20 cellular contexts compared by ENCODE assay signal in genomic region chr16:66255647-66256046, GRCh38.
"Had no signal": no experiment of that assay in that cellular context is flagged by ENCODE, and none has a peak within 500 bp of the region (broad histone marks: within the 10 kb centered on the region; RNA-seq: fewer than 3 reads in every experiment).

No MANE protein-coding gene starts in this region.

- H3K4me3 ChIP-seq: colonic mucosa, lung, neural progenitor cell, skin epidermis, suprapubic skin had no signal

- H3K4me3 Mint-ChIP-seq: activated CD4-positive, alpha-beta memory T cell treated with anti-CD3 and anti-CD28 coated beads for 36 hours; activated CD8-positive, alpha-beta memory T cell treated with anti-CD3 and anti-CD28 coated beads, Interleukin-2, amount 10 ng/mL, durations not matched to agents 7 days and 5 days; activated naive CD8-positive, alpha-beta T cell; activated T-cell treated with anti-CD3 and anti-CD28 coated beads, Interleukin-2, amount 50 U/mL, for 24 hours; immature natural killer cell; neural progenitor cell; stimulated activated naive CD8-positive, alpha-beta T cell treated with anti-CD3 and anti-CD28 coated beads, Interleukin-15, Interleukin-2, amounts not matched to agents 100 ng/mL and 50 ng/mL, for 24 hours had no signal

- H3K36me3 ChIP-seq: colonic mucosa, neural progenitor cell, suprapubic skin had no signal

- DNase-seq: activated CD4-positive, alpha-beta memory T cell treated with anti-CD3 and anti-CD28 coated beads for 36 hours; activated CD8-positive, alpha-beta memory T cell treated with anti-CD3 and anti-CD28 coated beads, Interleukin-2, amount 10 ng/mL, durations not matched to agents 7 days and 5 days; activated T-cell treated with anti-CD3 and anti-CD28 coated beads, Interleukin-2, amount 50 U/mL, for 24 hours; amniotic stem cell; caudate nucleus; colonic mucosa; foreskin keratinocyte; glutamatergic neuron; immature natural killer cell; left colon; retina; stimulated activated CD4-positive, alpha-beta T cell treated with anti-CD3 and anti-CD28 coated beads, Interleukin-4, amount 100 ng/mL, for 4 hours; stimulated activated CD8-positive, alpha-beta memory T cell treated with anti-CD3 and anti-CD28 coated beads, Interleukin-4, amount 100 ng/mL, for 48 hours; trophoblast cell had no signal

- H3K4me1 ChIP-seq: colonic mucosa, foreskin keratinocyte, neural progenitor cell had no signal

- H3K9ac ChIP-seq: neural progenitor cell had no signal

- ATAC-seq: activated CD8-positive, alpha-beta memory T cell treated with anti-CD3 and anti-CD28 coated beads, Interleukin-2, amount 10 ng/mL, durations not matched to agents 7 days and 5 days; foreskin keratinocyte; left colon had no signal

- H3K36me3 Mint-ChIP-seq: activated CD4-positive, alpha-beta memory T cell treated with anti-CD3 and anti-CD28 coated beads for 36 hours; activated CD8-positive, alpha-beta memory T cell treated with anti-CD3 and anti-CD28 coated beads, Interleukin-2, amount 10 ng/mL, durations not matched to agents 7 days and 5 days; activated naive CD8-positive, alpha-beta T cell; neural progenitor cell had no signal

- H3K4me1 Mint-ChIP-seq: activated CD8-positive, alpha-beta memory T cell treated with anti-CD3 and anti-CD28 coated beads, Interleukin-2, amount 10 ng/mL, durations not matched to agents 7 days and 5 days; immature natural killer cell had no signal

- H3K9me3 ChIP-seq: colonic mucosa, suprapubic skin had no signal

- H3K27me3 ChIP-seq: colonic mucosa, foreskin keratinocyte, neural progenitor cell, suprapubic skin had no signal

- H3K27ac Mint-ChIP-seq: activated CD4-positive, alpha-beta memory T cell treated with anti-CD3 and anti-CD28 coated beads for 36 hours; activated CD8-positive, alpha-beta memory T cell treated with anti-CD3 and anti-CD28 coated beads, Interleukin-2, amount 10 ng/mL, durations not matched to agents 7 days and 5 days; activated naive CD8-positive, alpha-beta T cell; activated T-cell treated with anti-CD3 and anti-CD28 coated beads, Interleukin-2, amount 50 U/mL, for 24 hours; immature natural killer cell; stimulated activated naive CD8-positive, alpha-beta T cell treated with anti-CD3 and anti-CD28 coated beads, Interleukin-15, Interleukin-2, amounts not matched to agents 100 ng/mL and 50 ng/mL, for 24 hours had no signal

- H3K9me3 Mint-ChIP-seq: activated CD4-positive, alpha-beta memory T cell treated with anti-CD3 and anti-CD28 coated beads for 36 hours; activated T-cell treated with anti-CD3 and anti-CD28 coated beads, Interleukin-2, amount 50 U/mL, for 24 hours; immature natural killer cell; neural progenitor cell; stimulated activated naive CD8-positive, alpha-beta T cell treated with anti-CD3 and anti-CD28 coated beads, Interleukin-15, Interleukin-2, amounts not matched to agents 100 ng/mL and 50 ng/mL, for 24 hours had no signal

- H3K27me3 Mint-ChIP-seq: activated naive CD8-positive, alpha-beta T cell; stimulated activated naive CD8-positive, alpha-beta T cell treated with anti-CD3 and anti-CD28 coated beads, Interleukin-15, Interleukin-2, amounts not matched to agents 100 ng/mL and 50 ng/mL, for 24 hours had no signal

- H3K4me2 ChIP-seq: neural progenitor cell had no signal

- H3K27ac ChIP-seq: colonic mucosa, foreskin keratinocyte, neural progenitor cell, suprapubic skin had no signal
